ENCODE assay signal across 27 cellular contexts in genomic region chr12:2172486-2173214, GRCh38.
DNase-seq lines count a peak whose midpoint lies in the region; ATAC-seq and TF ChIP-seq lines count a peak whose summit lies in the region.
"Had no signal": no experiment of that assay in that cellular context is flagged by ENCODE, and none has a peak within 500 bp of the region (broad histone marks: within the 10 kb centered on the region; RNA-seq: fewer than 3 reads in every experiment).

No MANE protein-coding gene starts in this region.

- TF ChIP-seq EP300 in sigmoid colon (IDR thresholded peaks at IDR 0.05), result no peak

- no peak overlapping the region for H3K4me3 ChIP-seq in fibroblast of pulmonary artery (replicated peaks; ENCODE audit: low read depth, low read length)
- H3K4me3 ChIP-seq in right cardiac atrium (ENCODE audit: low read length), result no peak overlapping the region
- no peak overlapping the region for H3K4me3 ChIP-seq in sigmoid colon
- H3K4me3 ChIP-seq: MG63, pancreas, Peyer's patch, right lobe of liver, SJCRH30, suprapubic skin, uterus had no signal

- H3K27ac ChIP-seq in right cardiac atrium (ENCODE audit: low read length), result peak overlapping the region; percentile 63
- H3K27ac ChIP-seq in sigmoid colon, result peak overlapping the region in 3 of 4 donors; percentile 34 to 84 (median 68)
- H3K27ac ChIP-seq: pancreas, right lobe of liver, SJCRH30, suprapubic skin, uterus had no signal

- no peak for TF ChIP-seq POLR2A in sigmoid colon (IDR thresholded peaks at IDR 0.05)

- TF ChIP-seq CTCF in fibroblast of pulmonary artery (IDR thresholded peaks at IDR 0.05; ENCODE audit: low read length, missing control alignments) (no peak), sigmoid colon (IDR thresholded peaks at IDR 0.05) (no peak)

- ATAC-seq in right cardiac atrium, result peak; percentile 22 to 35
- ATAC-seq in HG03432 (IDR thresholded peaks at IDR 0.05; ENCODE audit: unreplicated experiment), result no peak
- ATAC-seq in HG03354 (IDR thresholded peaks at IDR 0.05; ENCODE audit: poor library complexity, severe bottlenecking, unreplicated experiment), result no peak
- ATAC-seq: activated T-helper 17 cell treated with anti-CD3 and anti-CD28 coated beads, Interleukin-2, amount 50 U/mL, for 72 hours; effector memory CD8-positive, alpha-beta T cell; right lobe of liver; T-cell had no signal

- 25% methylated on average over 12 of the region's 12 CpGs for WGBS in right cardiac atrium
- WGBS in sigmoid colon, 2 donors, result 80 to 84% methylated on average over 12 of the region's 12 CpGs

- H3K9me3 ChIP-seq in right cardiac atrium (ENCODE audit: control insufficient read depth, low read length) (no peaks in the 10 kb centered on the region), sigmoid colon (peaks cover 0 to 3% (median 0%) of the 10 kb centered on the region in 4 donors)
- H3K9me3 ChIP-seq: pancreas, Peyer's patch, right lobe of liver, SJCRH30, suprapubic skin, uterus had no signal

- H3K4me1 ChIP-seq in right cardiac atrium (ENCODE audit: control insufficient read depth, insufficient read depth, low read length) (peaks cover 32% of the 10 kb centered on the region), sigmoid colon (peaks cover 0 to 90% (median 81%) of the 10 kb centered on the region in 4 donors)
- H3K4me1 ChIP-seq: pancreas, SJCRH30, suprapubic skin had no signal

- no peaks in the 10 kb centered on the region for H3K36me3 ChIP-seq in sigmoid colon
- H3K36me3 ChIP-seq: pancreas, Peyer's patch, right lobe of liver, SJCRH30, suprapubic skin, uterus had no signal

- intact Hi-C loops in right cardiac atrium (cut with DNase I) (no loop called here), sigmoid colon (cut with DNase I) (no loop called here)

- H3K27me3 ChIP-seq in right cardiac atrium (ENCODE audit: control insufficient read depth, insufficient read depth) (no peaks in the 10 kb centered on the region), sigmoid colon (no peaks in the 10 kb centered on the region)
- H3K27me3 ChIP-seq: MG63, pancreas, Peyer's patch, right lobe of liver, suprapubic skin, uterus had no signal

- DNase-seq in NCI-H82 treated with DMSO at 0.1 percent for 48 hours (lab: John Stamatoyannopoulos, UW; ENCODE audit: unreplicated experiment) (peak; percentile 100), fibroblast of pulmonary artery (ENCODE audit: low read depth) (peak; percentile 14), right cardiac atrium (peak in 2 of 3 donors; percentile 48 to 69), sigmoid colon (peak; percentile 65)
- DNase-seq in stimulated activated CD4-positive, alpha-beta T cell treated with anti-CD3 and anti-CD28 coated beads, Interleukin-2, amount 100 ng/mL, for 24 hours, result no peak
- DNase-seq: activated CD4-positive, alpha-beta memory T cell treated with anti-CD3 and anti-CD28 coated beads for 36 hours; activated CD4-positive, CD25-positive, alpha-beta regulatory T cell treated with anti-CD3 and anti-CD28 coated beads, Interleukin-2, amount 50 U/mL, for 72 hours; activated CD8-positive, alpha-beta memory T cell treated with anti-CD3 and anti-CD28 coated beads, Interleukin-2, amount 50 U/mL, for 48 hours; cortex of kidney; effector memory CD8-positive, alpha-beta T cell; foreskin melanocyte; H9; KBM-7; MG63; NCI-H2081; NCI-H345; pancreas; Peyer's patch; right lobe of liver; SJCRH30; stimulated activated naive CD4-positive, alpha-beta T cell; T-cell; uterus had no signal

Comparison
In these comparisons a context has a peak if more than half of its experiments do, and no peak if none do; other contexts are left out.
1. DNase-seq: peak in NCI-H82 treated with DMSO at 0.1 percent for 48 hours (single experiment), fibroblast of pulmonary artery (single experiment), right cardiac atrium (2 of 3) and sigmoid colon (single experiment); none in stimulated activated CD4-positive, alpha-beta T cell treated with anti-CD3 and anti-CD28 coated beads, Interleukin-2, amount 100 ng/mL, for 24 hours (0 of 2).
2. ATAC-seq: peak in right cardiac atrium (2 of 2); none in HG03432 (single experiment) and HG03354 (single experiment).